In genomic region chr6:32070814-32071466, GRCh38 we compare ENCODE assay signal across 24 cellular contexts. TPM values are rescaled to one million over a fixed set of nuclear protein-coding genes. Genes with fewer than 3 reads are reported as not detected.
A peak's percentile ranks its signal among the peaks of the same experiment; 100 is the strongest.
DNase-seq lines count a peak whose midpoint lies in the region; ATAC-seq and TF ChIP-seq lines count a peak whose summit lies in the region.
"Had no signal": no experiment of that assay in that cellular context is flagged by ENCODE, and none has a peak within 500 bp of the region (broad histone marks: within the 10 kb centered on the region; RNA-seq: fewer than 3 reads in every experiment).

No MANE protein-coding gene starts in this region.

- DNase-seq in Right ventricle myocardium inferior (ENCODE audit: missing footprints) (peak; percentile 88), cardiac septum (ENCODE audit: low spot score) (no peak), right atrium auricular region (ENCODE audit: low spot score) (peak; percentile 84), sciatic nerve (ENCODE audit: low spot score) (peak; percentile 84), aorta (peak; percentile 72 to 84), NCI-H2227 treated with DMSO at 0.1 percent for 48 hours (lab: John Stamatoyannopoulos, UW) (no peak), NCI-H1694 (lab: John Stamatoyannopoulos, UW) (no peak), glomerular visceral epithelial cell (ENCODE audit: extremely low spot score) (no peak)
- DNase-seq: activated CD4-positive, alpha-beta T cell treated with anti-CD3 and anti-CD28 coated beads, Interleukin-2, amount 10 ng/mL, durations not matched to agents 24 days and 14 days; activated CD8-positive, alpha-beta memory T cell treated with anti-CD3 and anti-CD28 coated beads, Interleukin-2, amount 50 U/mL, for 4 hours; activated gamma-delta T cell treated with Interleukin-2 at 50 U/mL for 16 hours; foreskin keratinocyte; HCEC 1CT; NCI-H1417; pancreas; RPMI8226; stimulated activated CD4-positive, alpha-beta T cell treated with anti-CD3 and anti-CD28 coated beads, Interleukin-4, amount 100 ng/mL, for 24 hours; substantia nigra; SW 1271 had no signal

- H3K36me3 ChIP-seq in right atrium auricular region (peaks cover 26% of the 10 kb centered on the region), aorta (ENCODE audit: control insufficient read depth in 1 of 2, insufficient read depth in 2 of 2, low read length in 1 of 2) (no peaks in the 10 kb centered on the region)
- H3K36me3 ChIP-seq: BLaER1 treated with 17β-estradiol and CSF1 and Interleukin-3, amounts not matched to agents 10 nM and 100 nM; pancreas had no signal

- no peaks in the 10 kb centered on the region for H3K9me3 ChIP-seq in right atrium auricular region
- H3K9me3 ChIP-seq in aorta (ENCODE audit: control insufficient read depth, low read length) = no peaks in the 10 kb centered on the region
- H3K9me3 ChIP-seq: BLaER1 treated with 17β-estradiol and CSF1 and Interleukin-3, amounts not matched to agents 10 nM and 100 nM; pancreas had no signal

- H3K27ac ChIP-seq in right atrium auricular region = peak overlapping the region; percentile 62 to 68
- H3K27ac ChIP-seq in aorta (ENCODE audit: low read depth in 1 of 2, low read length in 2 of 2) = peak overlapping the region in 1 of 2 donors; percentile 5
- H3K27ac ChIP-seq: BLaER1 treated with 17β-estradiol and CSF1 and Interleukin-3, amounts not matched to agents 10 nM and 100 nM; foreskin keratinocyte; pancreas had no signal

- intact Hi-C loops in Right ventricle myocardium inferior (cut with DNase I) (no loop called here), cardiac septum (cut with DNase I) (no loop called here), sciatic nerve (cut with DNase I) (no loop called here), aorta (cut with DNase I) (no loop called here)

- no peak for TF ChIP-seq CTCF in right atrium auricular region (IDR thresholded peaks at IDR 0.05)

- H3K4me1 ChIP-seq in right atrium auricular region (peaks cover 0 to 18% of the 10 kb centered on the region in 2 donors), aorta (ENCODE audit: control insufficient read depth in 1 of 2, insufficient read depth in 2 of 2, low read length in 2 of 2) (no peaks in the 10 kb centered on the region)
- H3K4me1 ChIP-seq: foreskin keratinocyte, pancreas had no signal

- H3K27me3 ChIP-seq in right atrium auricular region = no peaks in the 10 kb centered on the region
- H3K27me3 ChIP-seq in aorta (ENCODE audit: control insufficient read depth in 1 of 2, insufficient read depth in 2 of 2, low read length in 1 of 2) = no peaks in the 10 kb centered on the region
- H3K27me3 ChIP-seq: foreskin keratinocyte, pancreas had no signal

- 22 to 30% methylated on average over 15 of the region's 15 CpGs for WGBS in aorta, 2 donors

- peak; percentile 87 for ATAC-seq in Right ventricle myocardium inferior
- peak; percentile 88 for ATAC-seq in sciatic nerve
- ATAC-seq in aorta (ENCODE audit: low FRiP score) = peak; percentile 81
- ATAC-seq: foreskin keratinocyte, left lobe of liver had no signal

- H3K4me3 ChIP-seq in right atrium auricular region = no peak overlapping the region
- no peak overlapping the region for H3K4me3 ChIP-seq in aorta (ENCODE audit: low read length in 2 of 2)
- H3K4me3 ChIP-seq: BLaER1 treated with 17β-estradiol and CSF1 and Interleukin-3, amounts not matched to agents 10 nM and 100 nM; pancreas; smooth muscle cell had no signal

RNA-seq across cellular contexts. Expression of gene CYP21A2, which starts 32.7 kb away (rescaled TPM):
- 0.30 TPM for total RNA-seq in Right ventricle myocardium inferior
- 2.0 TPM for total RNA-seq in cardiac septum
- 1 to 10 TPM in 1 of 2 donors, under 1 TPM in 1; 0.19 to 1.2 TPM for total RNA-seq in right atrium auricular region
- 6.1 TPM for total RNA-seq in sciatic nerve
- 1 to 10 TPM; 2.2 to 2.3 TPM for total RNA-seq in aorta
- polyA plus RNA-seq in aorta = 1 to 10 TPM in 1 of 2 donors, not detected in 1; 3.6 TPM
- total RNA-seq: foreskin keratinocyte, G401, HT1080, smooth muscle cell had no signal
- polyA plus RNA-seq: smooth muscle cell had no signal

RNA-seq across cellular contexts. Expression of gene TNXB, which starts 38.2 kb away (rescaled TPM):
- total RNA-seq in Right ventricle myocardium inferior = 73.3 TPM
- total RNA-seq in cardiac septum = 59.9 TPM
- 100 to 1,000 TPM; 138 to 210 TPM for total RNA-seq in right atrium auricular region
- total RNA-seq in sciatic nerve = 423 TPM
- total RNA-seq in aorta = 100 to 1,000 TPM; 146 to 441 TPM
- 10 to 100 TPM; 11.1 to 86.1 TPM for polyA plus RNA-seq in aorta
- total RNA-seq: G401 had no signal

RNA-seq across cellular contexts. Expression of gene C4B, which starts 56.3 kb away (rescaled TPM):
- 81.6 TPM for total RNA-seq in Right ventricle myocardium inferior
- total RNA-seq in cardiac septum = 92.4 TPM
- 100 to 1,000 TPM; 150 to 241 TPM for total RNA-seq in right atrium auricular region
- total RNA-seq in sciatic nerve = 392 TPM
- total RNA-seq in aorta = 100 to 1,000 TPM; 149 to 225 TPM
- 10 to 100 TPM; 10.8 to 49.3 TPM for polyA plus RNA-seq in aorta

RNA-seq across cellular contexts. Expression of gene ATF6B, which starts 57.1 kb away (rescaled TPM):
- total RNA-seq in Right ventricle myocardium inferior (24.4 TPM), cardiac septum (40.8 TPM), right atrium auricular region (10 to 100 TPM; 15.0 to 15.3 TPM), sciatic nerve (88.4 TPM), aorta (10 to 100 TPM; 56.2 to 90.9 TPM)
- polyA plus RNA-seq in aorta = 10 to 100 TPM; 12.9 to 93.1 TPM

RNA-seq across cellular contexts. Expression of gene FKBPL, which starts 59.1 kb away (rescaled TPM):
- total RNA-seq in Right ventricle myocardium inferior (2.8 TPM), cardiac septum (1.9 TPM), right atrium auricular region (1 to 10 TPM; 1.1 to 3.4 TPM), sciatic nerve (2.8 TPM), aorta (1 to 10 TPM; 1.9 to 4.7 TPM)
- 1 to 10 TPM; 3.4 to 4.8 TPM for polyA plus RNA-seq in aorta

Comparison
In these comparisons a context has a peak if more than half of its experiments do, and no peak if none do; other contexts are left out.
1. DNase-seq: peak in Right ventricle myocardium inferior (single experiment), right atrium auricular region (single experiment), sciatic nerve (single experiment) and aorta (2 of 2); none in cardiac septum (single experiment), NCI-H2227 treated with DMSO at 0.1 percent for 48 hours (single experiment), NCI-H1694 (single experiment) and glomerular visceral epithelial cell (single experiment).
2. Peak in every context shown above with its lines, with median percentiles within 50 percentile points of each other: ATAC-seq.